Comparison of ENCODE assay signal across 8 cellular contexts in genomic region chrX:119753639-119754257, GRCh38. TPM values are rescaled to one million over a fixed set of nuclear protein-coding genes. Genes with fewer than 3 reads are reported as not detected.
DNase-seq lines count a peak whose midpoint lies in the region; ATAC-seq and TF ChIP-seq lines count a peak whose summit lies in the region.

No MANE protein-coding gene starts in this region.

- no peak overlapping the region for H3K27ac ChIP-seq in WERI-Rb-1

- H3K27ac Mint-ChIP-seq in activated CD8-positive, alpha-beta memory T cell treated with anti-CD3 and anti-CD28 coated beads, Interleukin-2, amount 10 ng/mL, durations not matched to agents 7 days and 5 days, result peak overlapping the region; percentile 98

- H3K9me3 ChIP-seq in WERI-Rb-1 (ENCODE audit: severe bottlenecking), result no peaks in the 10 kb centered on the region

- peak; percentile 28 for ATAC-seq in activated CD8-positive, alpha-beta memory T cell treated with anti-CD3 and anti-CD28 coated beads, Interleukin-2, amount 10 ng/mL, durations not matched to agents 7 days and 5 days
- ATAC-seq in GM21447 (IDR thresholded peaks at IDR 0.05; ENCODE audit: unreplicated experiment), result no peak

- peaks cover 1% of the 10 kb centered on the region for H3K36me3 Mint-ChIP-seq in activated CD8-positive, alpha-beta memory T cell treated with anti-CD3 and anti-CD28 coated beads, Interleukin-2, amount 10 ng/mL, durations not matched to agents 7 days and 5 days

- peaks cover 8% of the 10 kb centered on the region for H3K27me3 ChIP-seq in WERI-Rb-1 (ENCODE audit: insufficient read depth, low read depth, severe bottlenecking)

- no peak overlapping the region for H3K4me3 Mint-ChIP-seq in activated CD8-positive, alpha-beta memory T cell treated with anti-CD3 and anti-CD28 coated beads, Interleukin-2, amount 10 ng/mL, durations not matched to agents 7 days and 5 days

- CTCF ChIA-PET in activated CD8-positive, alpha-beta memory T cell treated with anti-CD3 and anti-CD28 coated beads, Interleukin-2, amount 10 ng/mL, durations not matched to agents 7 days and 5 days (lab: Charles Lee), result interaction anchor here (1.1 to 8.1 kb wide), 8 partner anchors 9 to 271 kb away, joined by 3 to 37 read pairs (median 4); no protein-coding TSS in a partner anchor

- no peak overlapping the region for H3K4me3 ChIP-seq in WERI-Rb-1 (ENCODE audit: low read depth, low read length)

- TF ChIP-seq CTCF in WERI-Rb-1 (IDR thresholded peaks at IDR 0.05; ENCODE audit: low read depth, low read length), result peak; percentile 41

- peaks cover 2% of the 10 kb centered on the region for H3K9me3 Mint-ChIP-seq in activated CD8-positive, alpha-beta memory T cell treated with anti-CD3 and anti-CD28 coated beads, Interleukin-2, amount 10 ng/mL, durations not matched to agents 7 days and 5 days (ENCODE audit: low read depth)

- peak; percentile 67 for DNase-seq in activated CD8-positive, alpha-beta memory T cell treated with anti-CD3 and anti-CD28 coated beads, Interleukin-2, amount 10 ng/mL, durations not matched to agents 7 days and 5 days
- DNase-seq in activated CD8-positive, alpha-beta memory T cell treated with anti-CD3 and anti-CD28 coated beads, Interleukin-2, amount 50 U/mL, for 48 hours, result no peak
- DNase-seq in NCI-H2029 (lab: John Stamatoyannopoulos, UW) (peak; percentile 49), WERI-Rb-1 (peak; percentile 32), pons (ENCODE audit: low spot score) (peak; percentile 17), NCI-H187 (lab: John Stamatoyannopoulos, UW) (no peak)
- peak; percentile 30 for DNase-seq in effector CD8-positive, alpha-beta T cell (lab: John Stamatoyannopoulos, UW)

- H3K36me3 ChIP-seq in WERI-Rb-1, result no peaks in the 10 kb centered on the region

- H3K27me3 Mint-ChIP-seq in activated CD8-positive, alpha-beta memory T cell treated with anti-CD3 and anti-CD28 coated beads, Interleukin-2, amount 10 ng/mL, durations not matched to agents 7 days and 5 days, result no peaks in the 10 kb centered on the region

- H3K4me1 Mint-ChIP-seq in activated CD8-positive, alpha-beta memory T cell treated with anti-CD3 and anti-CD28 coated beads, Interleukin-2, amount 10 ng/mL, durations not matched to agents 7 days and 5 days, result peaks cover 46% of the 10 kb centered on the region

RNA-seq across cellular contexts. Expression of gene SOWAHD, which starts 4.6 kb away (rescaled TPM):
- total RNA-seq in activated CD8-positive, alpha-beta memory T cell treated with anti-CD3 and anti-CD28 coated beads, Interleukin-2, amount 10 ng/mL, durations not matched to agents 7 days and 5 days, result 1 to 10 TPM; 2.1 to 4.7 TPM

RNA-seq across cellular contexts. Expression of gene RPL39, which starts 37.7 kb away (rescaled TPM):
- 1,000 to 10,000 TPM; 1,797 to 1,809 TPM for total RNA-seq in activated CD8-positive, alpha-beta memory T cell treated with anti-CD3 and anti-CD28 coated beads, Interleukin-2, amount 10 ng/mL, durations not matched to agents 7 days and 5 days

Comparison
In these comparisons a context has a peak if more than half of its experiments do, and no peak if none do; other contexts are left out.
1. DNase-seq: peak in activated CD8-positive, alpha-beta memory T cell treated with anti-CD3 and anti-CD28 coated beads, Interleukin-2, amount 10 ng/mL, durations not matched to agents 7 days and 5 days (single experiment), NCI-H2029 (single experiment), WERI-Rb-1 (single experiment), effector CD8-positive, alpha-beta T cell (single experiment) and pons (single experiment); none in activated CD8-positive, alpha-beta memory T cell treated with anti-CD3 and anti-CD28 coated beads, Interleukin-2, amount 50 U/mL, for 48 hours (single experiment) and NCI-H187 (0 of 2).